ENCODE assay signal across 22 cellular contexts in genomic region chr4:89070041-89070440, GRCh38. TPM values are rescaled to one million over a fixed set of nuclear protein-coding genes. Genes with fewer than 3 reads are reported as not detected.
DNase-seq lines count a peak whose midpoint lies in the region; ATAC-seq and TF ChIP-seq lines count a peak whose summit lies in the region.
"Had no signal": no experiment of that assay in that cellular context is flagged by ENCODE, and none has a peak within 500 bp of the region (broad histone marks: within the 10 kb centered on the region; RNA-seq: fewer than 3 reads in every experiment).

No MANE protein-coding gene starts in this region.

- H3K27ac Mint-ChIP-seq in osteocyte (ENCODE audit: unreplicated experiment): no peak overlapping the region
- H3K27ac Mint-ChIP-seq: activated CD4-positive, alpha-beta T cell treated with anti-CD3 and anti-CD28 coated beads, Interleukin-2, amount 10 ng/mL, durations not matched to agents 24 days and 14 days; immature natural killer cell; naive B cell; progenitor cell of endocrine pancreas had no signal

- ATAC-seq in GM18861 (IDR thresholded peaks at IDR 0.05; ENCODE audit: unreplicated experiment) (peak; percentile 49), GM21423 (IDR thresholded peaks at IDR 0.05; ENCODE audit: unreplicated experiment) (peak; percentile 53), HG03064 (IDR thresholded peaks at IDR 0.05; ENCODE audit: low read depth, unreplicated experiment) (peak; percentile 49), HG03571 (IDR thresholded peaks at IDR 0.05; ENCODE audit: unreplicated experiment) (peak; percentile 57)
- ATAC-seq: heart left ventricle had no signal

- no peak for DNase-seq in SKM-1 (lab: John Stamatoyannopoulos, UW; ENCODE audit: unreplicated experiment)
- DNase-seq in kidney tubule cell (ENCODE audit: low spot score): no peak
- DNase-seq in osteocyte (ENCODE audit: extremely low spot score, unreplicated experiment): no peak
- no peak for DNase-seq in HuH-7.5 (ENCODE audit: low spot score)
- DNase-seq: activated CD4-positive, alpha-beta T cell treated with anti-CD3 and anti-CD28 coated beads, Interleukin-2, amount 10 ng/mL, durations not matched to agents 24 days and 14 days; activated CD8-positive, alpha-beta memory T cell treated with anti-CD3 and anti-CD28 coated beads, Interleukin-2, amount 50 U/mL, for 48 hours; cerebellar nuclear complex; effector memory CD4-positive, alpha-beta T cell; heart left ventricle; immature natural killer cell; Karpas-422; naive B cell; NCI-H1105 treated with DMSO at 0.1 percent for 48 hours; NCI-H2171; NCI-H82; stimulated activated CD4-positive, alpha-beta T cell treated with anti-CD3 and anti-CD28 coated beads, Interleukin-4, amount 100 ng/mL, for 24 hours; substantia nigra had no signal

- no peaks in the 10 kb centered on the region for H3K4me1 Mint-ChIP-seq in osteocyte (ENCODE audit: unreplicated experiment)
- H3K4me1 Mint-ChIP-seq: immature natural killer cell had no signal

- no peaks in the 10 kb centered on the region for H3K9me3 Mint-ChIP-seq in osteocyte (ENCODE audit: unreplicated experiment)
- H3K9me3 Mint-ChIP-seq: immature natural killer cell, naive B cell had no signal

- H3K4me3 Mint-ChIP-seq in osteocyte (ENCODE audit: unreplicated experiment): no peak overlapping the region
- H3K4me3 Mint-ChIP-seq: activated CD4-positive, alpha-beta T cell treated with anti-CD3 and anti-CD28 coated beads, Interleukin-2, amount 10 ng/mL, durations not matched to agents 24 days and 14 days; immature natural killer cell; naive B cell had no signal

- TF ChIP-seq CTCF in osteocyte (IDR thresholded peaks at IDR 0.05): no peak

- no peaks in the 10 kb centered on the region for H3K36me3 Mint-ChIP-seq in osteocyte (ENCODE audit: unreplicated experiment)
- H3K36me3 Mint-ChIP-seq: immature natural killer cell, naive B cell had no signal

- H3K27me3 Mint-ChIP-seq in osteocyte (ENCODE audit: unreplicated experiment): peaks cover 15% of the 10 kb centered on the region
- H3K27me3 Mint-ChIP-seq: activated CD4-positive, alpha-beta T cell treated with anti-CD3 and anti-CD28 coated beads, Interleukin-2, amount 10 ng/mL, durations not matched to agents 24 days and 14 days; progenitor cell of endocrine pancreas had no signal

RNA-seq across cellular contexts. Expression of gene FAM13A, which starts 13.1 kb away (rescaled TPM):
- total RNA-seq in osteocyte: 18.5 and 20.3 TPM in 2 replicates

RNA-seq across cellular contexts. Expression of gene TIGD2, which starts 41.3 kb away (rescaled TPM):
- total RNA-seq in osteocyte: 5.9 and 6.2 TPM in 2 replicates
